In the genomic region with DNA sequence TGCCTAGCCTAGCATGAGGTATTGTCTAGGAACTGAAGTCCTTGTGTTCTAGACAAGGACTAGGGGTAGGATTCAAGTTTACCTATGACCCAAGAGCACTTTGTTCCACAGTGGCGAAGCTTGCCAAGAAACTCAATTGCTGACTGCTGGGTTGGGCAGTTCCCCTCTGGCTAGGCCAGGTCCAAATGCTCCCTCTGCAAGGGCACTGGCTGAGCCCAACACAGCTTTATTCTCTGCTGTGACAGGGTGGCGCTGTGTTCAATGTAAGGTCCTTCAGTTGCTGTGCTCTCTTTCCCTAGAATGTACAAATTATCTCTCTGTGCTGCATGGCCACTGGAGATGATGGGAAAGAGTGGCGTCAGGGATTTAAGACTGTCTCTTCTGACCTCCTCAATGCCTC, we compare ENCODE assay signal across 30 cellular contexts.
"Had no signal": no experiment of that assay in that cellular context is flagged by ENCODE, and none has a peak within 500 bp of the region (broad histone marks: within the 10 kb centered on the region; RNA-seq: fewer than 3 reads in every experiment).

No MANE protein-coding gene starts in this region.

- H3K9me3 ChIP-seq: pancreas, prostate gland, testis, thyroid gland, vagina had no signal

- H3K27ac Mint-ChIP-seq: immature natural killer cell; mesothelial cell of epicardium; naive B cell; natural killer cell treated with Interleukin-12 subunit alpha and Interleukin-12 subunit beta and Interleukin-15 and Interleukin-18, amount 100 ng/mL, for 72 hours; stimulated activated naive B cell treated with anti-CD40 and anti-IgM and Interleukin-4, amounts not matched to agents 10 μg/mL and 1 μg/mL and 100 μg/mL, for 72 hours had no signal

- H3K27me3 Mint-ChIP-seq: naive B cell; natural killer cell treated with Interleukin-12 subunit alpha and Interleukin-12 subunit beta and Interleukin-15 and Interleukin-18, amount 100 ng/mL, for 72 hours; stimulated activated naive B cell treated with anti-CD40 and anti-IgM and Interleukin-4, amounts not matched to agents 10 μg/mL and 1 μg/mL and 100 μg/mL, for 72 hours had no signal

- H3K36me3 ChIP-seq: left lung, lower lobe of right lung, pancreas, prostate gland, stomach, thyroid gland, transverse colon, upper lobe of left lung, vagina had no signal

- H3K4me3 ChIP-seq: left lung, lower lobe of right lung, pancreas, prostate gland, skin epidermis, stomach, testis, thyroid gland, transverse colon, upper lobe of left lung, vagina had no signal

- H3K4me3 Mint-ChIP-seq: immature natural killer cell; mesothelial cell of epicardium; naive B cell; natural killer cell treated with Interleukin-12 subunit alpha and Interleukin-12 subunit beta and Interleukin-15 and Interleukin-18, amount 100 ng/mL, for 72 hours; stimulated activated naive B cell treated with anti-CD40 and anti-IgM and Interleukin-4, amounts not matched to agents 10 μg/mL and 1 μg/mL and 100 μg/mL, for 72 hours had no signal

- H3K27ac ChIP-seq: left lung, lower lobe of right lung, pancreas, prostate gland, skin epidermis, stomach, testis, thyroid gland, transverse colon, upper lobe of left lung, vagina had no signal

- H3K4me1 ChIP-seq: left lung, lower lobe of right lung, pancreas, prostate gland, stomach, testis, thyroid gland, transverse colon, upper lobe of left lung, vagina had no signal

- H3K36me3 Mint-ChIP-seq: immature natural killer cell; naive B cell; natural killer cell treated with Interleukin-12 subunit alpha and Interleukin-12 subunit beta and Interleukin-15 and Interleukin-18, amount 100 ng/mL, for 72 hours; stimulated activated naive B cell treated with anti-CD40 and anti-IgM and Interleukin-4, amounts not matched to agents 10 μg/mL and 1 μg/mL and 100 μg/mL, for 72 hours had no signal

- ATAC-seq: left colon; left lung; lower lobe of right lung; natural killer cell treated with Interleukin-12 subunit alpha and Interleukin-12 subunit beta and Interleukin-15 and Interleukin-18, amount 100 ng/mL, for 72 hours; pancreas; right cardiac atrium; sciatic nerve; stimulated activated naive B cell treated with anti-CD40 and anti-IgM and Interleukin-4, amounts not matched to agents 10 μg/mL and 1 μg/mL and 100 μg/mL, for 72 hours; stimulated activated naive CD8-positive, alpha-beta T cell treated with anti-CD3 and anti-CD28 coated beads, Interleukin-15, Interleukin-2, amounts not matched to agents 100 U/mL and 50 U/mL, for 24 hours had no signal

- H3K4me1 Mint-ChIP-seq: immature natural killer cell; mesothelial cell of epicardium; naive B cell; stimulated activated naive B cell treated with anti-CD40 and anti-IgM and Interleukin-4, amounts not matched to agents 10 μg/mL and 1 μg/mL and 100 μg/mL, for 72 hours had no signal

- DNase-seq: immature natural killer cell; kidney; left colon; left lung; lower lobe of right lung; mammary epithelial cell; mesenchymal stem cell; naive B cell; nucleus accumbens; pancreas; posterior cingulate gyrus; retina; right cardiac atrium; stimulated activated CD4-positive, alpha-beta T cell treated with anti-CD3 and anti-CD28 coated beads, Interleukin-12 subunit alpha, Interleukin-12 subunit beta, amount 100 ng/mL, for 4 hours; stimulated activated CD4-positive, alpha-beta T cell treated with anti-CD3 and anti-CD28 coated beads, Interleukin-15, amount 100 ng/mL, for 24 hours; stimulated activated CD4-positive, alpha-beta T cell treated with anti-CD3 and anti-CD28 coated beads, Interleukin-2, amount 100 ng/mL, for 24 hours; stimulated activated CD4-positive, alpha-beta T cell treated with anti-CD3 and anti-CD28 coated beads, Interleukin-4, amount 100 ng/mL, for 1 hour; stimulated activated naive B cell treated with anti-CD40 and anti-IgM and Interleukin-4, amounts not matched to agents 10 μg/mL and 1 μg/mL and 100 μg/mL, for 72 hours; stimulated activated naive CD8-positive, alpha-beta T cell treated with anti-CD3 and anti-CD28 coated beads, Interleukin-15, Interleukin-2, amounts not matched to agents 100 U/mL and 50 U/mL, for 24 hours; stomach; testis; thyroid gland; transverse colon; upper lobe of left lung had no signal

- H3K27me3 ChIP-seq: left lung, pancreas, stomach, testis, thyroid gland, transverse colon, upper lobe of left lung, vagina had no signal
